Comparison of ENCODE assay signal across 16 cellular contexts in the genomic region with DNA sequence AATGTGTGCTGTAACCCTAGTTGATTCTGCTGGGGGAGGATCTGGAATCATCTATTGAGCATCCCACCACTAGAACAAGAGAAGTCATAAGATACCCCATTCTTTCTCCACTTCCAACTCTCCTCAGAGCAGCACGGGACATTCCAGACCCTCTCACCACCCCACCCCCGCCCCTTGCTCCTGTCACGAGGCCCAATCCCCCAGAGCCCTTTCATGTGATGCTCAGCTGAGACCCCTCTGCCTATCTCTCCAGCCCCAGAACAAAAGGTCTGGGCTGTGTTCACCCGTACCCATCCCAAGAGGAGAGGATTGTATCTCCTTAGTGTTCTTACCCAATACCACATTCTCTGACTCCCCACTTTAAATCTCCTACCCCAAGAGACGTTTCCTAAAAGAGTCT. TPM values are rescaled to one million over a fixed set of nuclear protein-coding genes. Genes with fewer than 3 reads are reported as not detected.
DNase-seq lines count a peak whose midpoint lies in the region; ATAC-seq and TF ChIP-seq lines count a peak whose summit lies in the region.
"Had no signal": no experiment of that assay in that cellular context is flagged by ENCODE, and none has a peak within 500 bp of the region (broad histone marks: within the 10 kb centered on the region; RNA-seq: fewer than 3 reads in every experiment).

No MANE protein-coding gene starts in this region.

- CTCF ChIA-PET in CD4-positive, alpha-beta T cell (lab: Charles Lee) = no interaction called here

- no peak for TF ChIP-seq EP300 in upper lobe of left lung (IDR thresholded peaks at IDR 0.05)

- H3K9ac ChIP-seq in HUES6 (ENCODE audit: low read length) = no peak overlapping the region

- H3K4me3 Mint-ChIP-seq in CD4-positive, alpha-beta T cell = peak overlapping the region; percentile 91
- H3K4me3 Mint-ChIP-seq in effector memory CD8-positive, alpha-beta T cell = peak overlapping the region; percentile 97 to 98
- peak overlapping the region; percentile 29 to 97 (median 94) for H3K4me3 Mint-ChIP-seq in naive B cell

- intact Hi-C loops in CD4-positive, alpha-beta T cell (cut with DNase I, micrococcal nuclease) = loop anchor here in 1 of 2 experiments (2.0 kb wide), 1 partner anchor 16 kb away; no protein-coding TSS in a partner anchor

- no peak for TF ChIP-seq CTCF in CD4-positive, alpha-beta T cell (IDR thresholded peaks at IDR 0.05)
- TF ChIP-seq CTCF in upper lobe of left lung (IDR thresholded peaks at IDR 0.05) = no peak

- POLR2A ChIA-PET in CD4-positive, alpha-beta T cell (lab: Charles Lee) = interaction anchor here (0.7 to 1.9 kb wide), 2 partner anchors 9 to 1786 kb away, joined by 3 to 9 read pairs; partner anchors contain the start of gene RAB5B

- H3K9me3 ChIP-seq in CD4-positive, alpha-beta T cell (ENCODE audit: control insufficient read depth, low read length) = no peaks in the 10 kb centered on the region
- H3K9me3 ChIP-seq in HUES6 (ENCODE audit: control insufficient read depth, insufficient read depth, low read depth, low read length) (no peaks in the 10 kb centered on the region), upper lobe of left lung (no peaks in the 10 kb centered on the region)
- H3K9me3 ChIP-seq: BE2C, vagina had no signal

- no peak for ATAC-seq in CD4-positive, alpha-beta T cell (ENCODE audit: poor library complexity)
- no peak for ATAC-seq in effector memory CD8-positive, alpha-beta T cell (replicated peaks)
- ATAC-seq in naive B cell (ENCODE audit: low read depth in 2 of 2) (no peak), upper lobe of left lung (ENCODE audit: low FRiP score in 2 of 2) (no peak), HG03139 (IDR thresholded peaks at IDR 0.05; ENCODE audit: unreplicated experiment) (no peak), GM21737 (IDR thresholded peaks at IDR 0.05; ENCODE audit: unreplicated experiment) (no peak), GM18511 (IDR thresholded peaks at IDR 0.05; ENCODE audit: unreplicated experiment) (no peak)

- H3K36me3 ChIP-seq in HUES6 (ENCODE audit: control insufficient read depth, insufficient read depth, low read length) = peaks cover 22% of the 10 kb centered on the region
- peaks cover 0 to 1% (median 0%) of the 10 kb centered on the region in 4 donors for H3K36me3 ChIP-seq in upper lobe of left lung
- H3K36me3 ChIP-seq: BE2C had no signal

- peaks cover 33% of the 10 kb centered on the region for H3K4me1 Mint-ChIP-seq in CD4-positive, alpha-beta T cell (ENCODE audit: low read depth)
- peaks cover 27 to 28% of the 10 kb centered on the region in 2 donors for H3K4me1 Mint-ChIP-seq in effector memory CD8-positive, alpha-beta T cell (ENCODE audit: low read depth in 2 of 2)
- peaks cover 29 to 31% (median 30%) of the 10 kb centered on the region in 3 donors for H3K4me1 Mint-ChIP-seq in naive B cell

- H3K9me3 Mint-ChIP-seq in CD4-positive, alpha-beta T cell = no peaks in the 10 kb centered on the region
- no peaks in the 10 kb centered on the region for H3K9me3 Mint-ChIP-seq in effector memory CD8-positive, alpha-beta T cell
- H3K9me3 Mint-ChIP-seq in naive B cell = no peaks in the 10 kb centered on the region

- H3K36me3 Mint-ChIP-seq in CD4-positive, alpha-beta T cell (ENCODE audit: low read depth) = peaks cover 9% of the 10 kb centered on the region
- H3K36me3 Mint-ChIP-seq in effector memory CD8-positive, alpha-beta T cell (ENCODE audit: insufficient read depth) = no peaks in the 10 kb centered on the region
- no peaks in the 10 kb centered on the region for H3K36me3 Mint-ChIP-seq in naive B cell

- peaks cover 18% of the 10 kb centered on the region for H3K4me1 ChIP-seq in HUES6 (ENCODE audit: control insufficient read depth, insufficient read depth, low read length)
- peaks cover 14 to 26% (median 17%) of the 10 kb centered on the region in 4 donors for H3K4me1 ChIP-seq in upper lobe of left lung

- TF ChIP-seq POLR2A in upper lobe of left lung (IDR thresholded peaks at IDR 0.05) = no peak

- H3K4me3 ChIP-seq in HUES6 (ENCODE audit: low read depth, low read length) (peak overlapping the region; percentile 94), upper lobe of left lung (no peak overlapping the region)

- H3K27me3 ChIP-seq in CD4-positive, alpha-beta T cell (ENCODE audit: control insufficient read depth, insufficient read depth, low read length) = no peaks in the 10 kb centered on the region
- no peaks in the 10 kb centered on the region for H3K27me3 ChIP-seq in HUES6 (ENCODE audit: control insufficient read depth, insufficient read depth, low read length)
- H3K27me3 ChIP-seq in upper lobe of left lung = no peaks in the 10 kb centered on the region
- H3K27me3 ChIP-seq: BE2C, vagina had no signal

- no peak for DNase-seq in CD4-positive, alpha-beta T cell
- DNase-seq in effector memory CD8-positive, alpha-beta T cell = no peak
- DNase-seq in naive B cell (no peak), upper lobe of left lung (no peak)
- DNase-seq: activated CD4-positive, alpha-beta T cell treated with anti-CD3 and anti-CD28 coated beads, Interleukin-2, amount 50 U/mL, for 48 hours; BE2C; hypothalamus; NCI-H1694 treated with DMSO at 0.1 percent for 48 hours; NCI-H69; stimulated activated CD4-positive, alpha-beta T cell treated with anti-CD3 and anti-CD28 coated beads, Interleukin-4, amount 100 ng/mL, for 1 hour; T-helper 9 cell had no signal

- H3K27ac ChIP-seq in CD4-positive, alpha-beta T cell (ENCODE audit: low read depth, low read length) = no peak overlapping the region
- H3K27ac ChIP-seq in HUES6 (ENCODE audit: low read depth, low read length) (no peak overlapping the region), upper lobe of left lung (no peak overlapping the region)

- WGBS in upper lobe of left lung, 2 donors = 83 to 84% methylated on average over 5 of the region's 5 CpGs

- H3K27me3 Mint-ChIP-seq in CD4-positive, alpha-beta T cell = no peaks in the 10 kb centered on the region
- H3K27me3 Mint-ChIP-seq in effector memory CD8-positive, alpha-beta T cell = no peaks in the 10 kb centered on the region
- H3K27me3 Mint-ChIP-seq in naive B cell = no peaks in the 10 kb centered on the region

- peak overlapping the region; percentile 79 for H3K27ac Mint-ChIP-seq in CD4-positive, alpha-beta T cell
- peak overlapping the region; percentile 92 to 95 for H3K27ac Mint-ChIP-seq in effector memory CD8-positive, alpha-beta T cell
- H3K27ac Mint-ChIP-seq in naive B cell = peak overlapping the region in 2 of 6 donors; percentile 44 to 69

RNA-seq across cellular contexts. Expression of gene PMEL, which starts 0.6 kb away (rescaled TPM):
- total RNA-seq in CD4-positive, alpha-beta T cell = not detected
- under 1 TPM in 1 of 6 donors, not detected in 5; 0.38 TPM for polyA plus RNA-seq in naive B cell (ENCODE audit: low read depth in 6 of 6)
- 10 to 100 TPM in 1 of 6 donors, 1 to 10 TPM in 4, under 1 TPM in 1; 0.91 to 45.1 (median 1.5) TPM for total RNA-seq in upper lobe of left lung

RNA-seq across cellular contexts. Expression of gene CDK2, which starts 1.4 kb away (rescaled TPM):
- total RNA-seq in CD4-positive, alpha-beta T cell = 10 to 100 TPM; 15.8 to 16.0 TPM
- 10 to 100 TPM in 5 of 6 donors, 1 to 10 TPM in 1; 10.0 to 18.6 (median 11.9) TPM for polyA plus RNA-seq in naive B cell (ENCODE audit: low read depth in 6 of 6)
- 10 to 100 TPM; 11.7 to 27.9 (median 21.7) TPM for total RNA-seq in upper lobe of left lung

RNA-seq across cellular contexts. Expression of gene RAB5B, which starts 8.6 kb away (rescaled TPM):
- total RNA-seq in CD4-positive, alpha-beta T cell = 10 to 100 TPM; 21.6 to 27.4 TPM
- 10 to 100 TPM; 58.4 to 77.7 (median 68.8) TPM for polyA plus RNA-seq in naive B cell (ENCODE audit: low read depth in 6 of 6)
- total RNA-seq in upper lobe of left lung = 100 to 1,000 TPM in 4 of 6 donors, 10 to 100 TPM in 2; 53.4 to 139 (median 116) TPM

RNA-seq across cellular contexts. Expression of gene SUOX, which starts 31.8 kb away (rescaled TPM):
- total RNA-seq in CD4-positive, alpha-beta T cell = 1 to 10 TPM in 1 of 2 experiments, under 1 TPM in 1; 0.82 to 1.2 TPM
- polyA plus RNA-seq in naive B cell (ENCODE audit: low read depth in 6 of 6) = under 1 TPM in 4 of 6 donors, not detected in 2; 0.18 to 0.58 (median 0.31) TPM
- total RNA-seq in upper lobe of left lung = 10 to 100 TPM; 12.8 to 36.3 (median 21.9) TPM

RNA-seq across cellular contexts. Expression of gene DGKA, which starts 34.3 kb away (rescaled TPM):
- total RNA-seq in CD4-positive, alpha-beta T cell = 100 to 1,000 TPM; 799 to 818 TPM
- 100 to 1,000 TPM in 1 of 6 donors, 10 to 100 TPM in 5; 64.0 to 119 (median 65.9) TPM for polyA plus RNA-seq in naive B cell (ENCODE audit: low read depth in 6 of 6)
- 100 to 1,000 TPM in 1 of 6 donors, 10 to 100 TPM in 5; 16.7 to 251 (median 37.3) TPM for total RNA-seq in upper lobe of left lung
